In the genomic region with DNA sequence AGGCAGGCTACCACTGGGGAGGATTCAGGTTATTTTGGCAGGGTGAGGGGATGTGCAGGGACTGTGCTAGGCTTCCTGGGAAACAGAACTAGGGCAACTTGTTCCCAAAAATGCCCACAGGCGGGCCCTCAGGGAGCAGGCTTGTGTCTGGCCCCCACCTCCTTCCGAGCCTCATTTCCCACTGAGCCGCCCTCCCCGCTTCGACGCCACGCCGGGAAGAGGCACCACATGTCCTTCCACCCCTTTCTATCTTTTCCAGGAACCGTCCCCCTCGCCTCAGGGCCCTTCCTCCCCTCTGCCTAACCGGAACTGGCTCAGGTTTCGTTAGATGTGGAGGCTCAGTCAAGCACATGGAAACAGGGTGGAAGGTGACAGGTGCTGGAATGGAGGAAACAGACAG, we compare ENCODE assay signal across 1 cellular context.
TF ChIP-seq lines count a peak whose summit lies in the region.

No MANE protein-coding gene starts in this region.

TF ChIP-seq in GM23338, 12 proteins besides CTCF, POLR2A, EP300 and RAD21 (continued from another document):
- TF ChIP-seq ZNF331 (CRISPR knock-in tag; IDR thresholded peaks at IDR 0.05; ENCODE audit: low read depth) = no peak
- no peak for TF ChIP-seq NANOG (IDR thresholded peaks at IDR 0.05; ENCODE audit: borderline replicate concordance)
